Comparison of ENCODE assay signal across 9 cellular contexts in the genomic region with DNA sequence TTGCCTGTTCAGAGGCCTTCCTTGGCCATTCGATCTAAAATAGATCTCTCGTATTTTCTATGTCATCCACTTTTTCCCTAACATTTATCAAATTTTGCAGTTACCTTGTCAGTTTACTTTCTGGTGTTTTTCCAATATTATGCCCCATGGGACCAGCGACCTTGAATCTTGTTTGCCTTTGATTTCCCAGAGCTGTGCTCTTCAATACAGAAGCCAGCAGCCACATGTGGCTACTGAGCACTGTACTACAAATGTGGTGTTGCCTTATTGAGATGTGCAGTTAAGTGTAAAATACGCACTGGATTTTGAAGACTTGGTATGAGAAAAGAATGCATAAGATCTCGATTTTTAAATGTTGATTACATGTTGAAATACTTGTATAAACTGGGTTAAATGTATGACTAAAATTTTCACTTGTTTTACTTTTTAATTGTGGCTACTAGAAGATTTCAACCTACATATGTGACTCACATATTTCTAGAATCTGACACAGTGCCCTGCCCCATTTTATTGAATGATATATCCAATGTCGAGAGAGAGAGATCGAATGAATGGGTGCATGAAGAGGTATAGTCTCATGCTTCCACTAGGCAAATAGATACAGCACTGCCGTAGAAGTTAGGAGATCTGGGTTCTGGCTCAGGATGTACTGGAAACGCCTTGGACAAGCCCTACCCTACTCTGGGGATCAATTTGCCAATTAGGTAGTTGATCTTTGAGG. TPM values are rescaled to one million over a fixed set of nuclear protein-coding genes. Genes with fewer than 3 reads are reported as not detected.
DNase-seq lines count a peak whose midpoint lies in the region; ATAC-seq, FAIRE-seq and TF ChIP-seq lines count a peak whose summit lies in the region.
"Had no signal": no experiment of that assay in that cellular context is flagged by ENCODE, and none has a peak within 500 bp of the region (broad histone marks: within the 10 kb centered on the region; RNA-seq: fewer than 3 reads in every experiment).

No MANE protein-coding gene starts in this region.

- H3K9me3 ChIP-seq in KOPT-K1 (ENCODE audit: insufficient read depth, low read length, poor library complexity, severe bottlenecking) (no peaks in the 10 kb centered on the region), colonic mucosa (no peaks in the 10 kb centered on the region)

- DNase-seq in GM12891 (ENCODE audit: insufficient read length, low spot score) (no peak), colonic mucosa (no peak), naive B cell (no peak), NCI-H128 (lab: John Stamatoyannopoulos, UW; ENCODE audit: unreplicated experiment) (no peak)

- peak; percentile 33 for FAIRE-seq in GM12891 (lab: Jason Lieb, UNC)

- H3K9me3 Mint-ChIP-seq in naive B cell: no peaks in the 10 kb centered on the region

- H3K4me1 Mint-ChIP-seq in naive B cell: peaks cover 20 to 32% (median 28%) of the 10 kb centered on the region in 3 donors

- H3K36me3 ChIP-seq in KOPT-K1 (ENCODE audit: insufficient read depth, low read length): peaks cover 23% of the 10 kb centered on the region
- no peaks in the 10 kb centered on the region for H3K36me3 ChIP-seq in colonic mucosa

- peak overlapping the region; percentile 93 to 98 (median 97) for H3K4me3 Mint-ChIP-seq in naive B cell

- ATAC-seq in naive B cell (ENCODE audit: low read depth in 2 of 2) (peak; percentile 5 to 7), GM18858 (IDR thresholded peaks at IDR 0.05; ENCODE audit: unreplicated experiment) (no peak), HG03457 (IDR thresholded peaks at IDR 0.05; ENCODE audit: unreplicated experiment) (no peak), GM19463 (IDR thresholded peaks at IDR 0.05; ENCODE audit: unreplicated experiment) (no peak)

- peak overlapping the region; percentile 70 for H3K27ac ChIP-seq in KOPT-K1 (ENCODE audit: low read depth, low read length, poor library complexity, severe bottlenecking)
- peak overlapping the region; percentile 74 for H3K27ac ChIP-seq in colonic mucosa

- H3K36me3 Mint-ChIP-seq in naive B cell: no peaks in the 10 kb centered on the region

- peaks cover 7% of the 10 kb centered on the region for H3K4me1 ChIP-seq in colonic mucosa

- intact Hi-C loops in colonic mucosa (cut with DNase I): loop anchor here (5.0 kb wide), 2 partner anchors 110 to 165 kb away; partner anchors contain the start of gene RPL27

- peak overlapping the region; percentile 99 to 100 (median 99) for H3K27ac Mint-ChIP-seq in naive B cell

- no peak for TF ChIP-seq POLR2A in GM12891 (IDR thresholded peaks at IDR 0.05; ENCODE audit: low read depth, low read length)

- no peaks in the 10 kb centered on the region for H3K27me3 Mint-ChIP-seq in naive B cell

- peak overlapping the region; percentile 97 for H3K4me3 ChIP-seq in colonic mucosa

- H3K9ac ChIP-seq in colonic mucosa (ENCODE audit: low read depth in 2 of 2, low read length in 2 of 2): peak overlapping the region; percentile 93 to 96

- no peaks in the 10 kb centered on the region for H3K27me3 ChIP-seq in colonic mucosa

- no peak for TF ChIP-seq CTCF in colonic mucosa (IDR thresholded peaks at IDR 0.05)

TF ChIP-seq in GM12891, 5 proteins besides CTCF, POLR2A, EP300 and RAD21:
- TF ChIP-seq SPI1 (IDR thresholded peaks at IDR 0.05; ENCODE audit: low read depth, low read length) (no peak), PAX5 (IDR thresholded peaks at IDR 0.05; ENCODE audit: insufficient read depth, low read length, severe bottlenecking) (no peak), POU2F2 (IDR thresholded peaks at IDR 0.05; ENCODE audit: low read depth, low read length) (no peak), TAF1 (IDR thresholded peaks at IDR 0.05; ENCODE audit: low read depth, low read length) (no peak), POLR2AphosphoS5 (IDR thresholded peaks at IDR 0.05; ENCODE audit: low read depth, low read length) (no peak)

RNA-seq across cellular contexts. Expression of gene PSME3, which starts 0.8 kb away (rescaled TPM):
- polyA plus RNA-seq in GM12891 (2012; ENCODE audit: low read depth, missing spikeins): 90.7 TPM
- 100 to 1,000 TPM in 1 of 2 donors, 10 to 100 TPM in 1; 86.4 to 163 TPM for total RNA-seq in colonic mucosa
- polyA plus RNA-seq in naive B cell (ENCODE audit: low read depth in 6 of 6): 100 to 1,000 TPM in 5 of 6 donors, 10 to 100 TPM in 1; 92.2 to 148 (median 115) TPM

RNA-seq across cellular contexts. Expression of gene BECN1, which starts 8.3 kb away (rescaled TPM):
- polyA plus RNA-seq in GM12891 (2012; ENCODE audit: low read depth, missing spikeins): 59.5 TPM
- 100 to 1,000 TPM; 118 to 145 TPM for total RNA-seq in colonic mucosa
- 100 to 1,000 TPM; 136 to 212 (median 150) TPM for polyA plus RNA-seq in naive B cell (ENCODE audit: low read depth in 6 of 6)

RNA-seq across cellular contexts. Expression of gene AOC2, which starts 12.0 kb away (rescaled TPM):
- polyA plus RNA-seq in GM12891 (2012; ENCODE audit: low read depth, missing spikeins): 0.44 TPM
- total RNA-seq in colonic mucosa: 1 to 10 TPM in 1 of 2 donors, under 1 TPM in 1; 0.32 to 1.1 TPM
- polyA plus RNA-seq in naive B cell (ENCODE audit: low read depth in 6 of 6): under 1 TPM in 2 of 6 donors, not detected in 4; 0.24 to 0.43 TPM

RNA-seq across cellular contexts. Expression of gene AOC3, which starts 18.6 kb away (rescaled TPM):
- polyA plus RNA-seq in GM12891 (2012; ENCODE audit: low read depth, missing spikeins): 0.17 TPM
- total RNA-seq in colonic mucosa: 10 to 100 TPM in 1 of 2 donors, 1 to 10 TPM in 1; 5.3 to 28.3 TPM
- not detected for polyA plus RNA-seq in naive B cell (ENCODE audit: low read depth in 6 of 6)
- total RNA-seq: RPMI7951 had no signal

RNA-seq across cellular contexts. Expression of gene CNTD1, which starts 33.7 kb away (rescaled TPM):
- 0.63 TPM for polyA plus RNA-seq in GM12891 (2012; ENCODE audit: low read depth, missing spikeins)
- total RNA-seq in colonic mucosa: under 1 TPM in 1 of 2 donors, not detected in 1; 0.61 TPM
- under 1 TPM in 5 of 6 donors, not detected in 1; 0.17 to 0.74 (median 0.70) TPM for polyA plus RNA-seq in naive B cell (ENCODE audit: low read depth in 6 of 6)

Comparison
In these comparisons a context has a peak if more than half of its experiments do, and no peak if none do; other contexts are left out.
1. ATAC-seq: peak in naive B cell (2 of 2); none in GM18858 (single experiment), HG03457 (single experiment) and GM19463 (single experiment).